Comparison of ENCODE assay signal across 9 cellular contexts in the genomic region with DNA sequence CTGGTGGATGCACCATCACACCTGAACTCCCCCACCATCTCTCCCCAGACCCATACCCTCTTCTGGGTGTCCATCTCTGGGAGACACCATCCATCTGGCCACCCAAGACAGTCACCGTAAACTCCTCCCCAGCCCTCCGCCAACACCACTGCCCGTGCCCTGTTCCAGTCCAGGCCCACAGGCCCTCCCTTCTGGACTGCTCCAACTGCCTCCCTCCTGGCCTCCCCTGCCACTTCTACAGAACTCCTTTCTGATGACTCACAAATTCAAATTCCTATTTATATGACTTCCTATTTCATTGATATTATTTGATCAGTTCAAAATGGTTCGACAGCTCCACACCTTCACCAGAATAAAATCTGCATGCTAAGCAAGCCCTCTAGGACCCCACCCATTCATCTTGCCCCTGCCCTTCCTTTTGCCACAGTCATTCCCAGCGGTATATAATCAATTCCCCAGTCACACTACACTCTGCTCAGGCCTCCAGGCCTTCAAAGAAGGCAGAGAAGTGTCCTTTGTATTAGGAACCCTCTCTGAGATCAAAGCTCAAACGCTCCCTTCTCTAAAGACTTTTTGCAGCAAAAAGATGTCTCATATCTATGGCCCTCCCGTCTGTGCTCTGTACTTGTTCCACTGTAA. TPM values are rescaled to one million over a fixed set of nuclear protein-coding genes. Genes with fewer than 3 reads are reported as not detected.
A peak's percentile ranks its signal among the peaks of the same experiment; 100 is the strongest.
DNase-seq lines count a peak whose midpoint lies in the region; ATAC-seq and TF ChIP-seq lines count a peak whose summit lies in the region.
"Had no signal": no experiment of that assay in that cellular context is flagged by ENCODE, and none has a peak within 500 bp of the region (broad histone marks: within the 10 kb centered on the region; RNA-seq: fewer than 3 reads in every experiment).

No MANE protein-coding gene starts in this region.

- no peaks in the 10 kb centered on the region for H3K27me3 Mint-ChIP-seq in neural crest cell (ENCODE audit: low read depth)

- H3K4me1 Mint-ChIP-seq in neural crest cell = peaks cover 46% of the 10 kb centered on the region

- TF ChIP-seq POLR2A in lower leg skin (IDR thresholded peaks at IDR 0.05) = no peak

- H3K27me3 ChIP-seq in dorsolateral prefrontal cortex = no peaks in the 10 kb centered on the region

- intact Hi-C loops in dorsolateral prefrontal cortex (cut with DNase I) = no loop called here
- intact Hi-C loops in lower leg skin (cut with DNase I; ENCODE audit: low total_unique reads) = no loop called here

- WGBS in lower leg skin, 2 donors = 59 to 63% methylated on average over 7 of the region's 7 CpGs

- H3K27ac ChIP-seq in dorsolateral prefrontal cortex = peak overlapping the region in 48 of 59 donors; percentile 6 to 91 (median 60)

- TF ChIP-seq CTCF in dorsolateral prefrontal cortex (IDR thresholded peaks at IDR 0.05 in 54 of 56, conservative IDR thresholded peaks at IDR 0.05 in 2 of 56; ENCODE audit: low read depth in 1 of 56, partially characterized antibody in 56 of 56) (no peak), neural crest cell (conservative IDR thresholded peaks at IDR 0.05) (no peak), lower leg skin (IDR thresholded peaks at IDR 0.05) (no peak)

- H3K36me3 Mint-ChIP-seq in neural crest cell (ENCODE audit: low read depth) = no peaks in the 10 kb centered on the region

- no peaks in the 10 kb centered on the region for H3K9me3 Mint-ChIP-seq in neural crest cell

- peak overlapping the region; percentile 22 for H3K27ac Mint-ChIP-seq in neural crest cell (ENCODE audit: unreplicated experiment)

- ATAC-seq in HG03025 (IDR thresholded peaks at IDR 0.05; ENCODE audit: low FRiP score, unreplicated experiment) = no peak

- H3K4me3 ChIP-seq in dorsolateral prefrontal cortex = no peak overlapping the region
- no peak overlapping the region for H3K4me3 ChIP-seq in lower leg skin (ENCODE audit: low read depth, poor library complexity, severe bottlenecking)

- H3K4me3 Mint-ChIP-seq in neural crest cell = peak overlapping the region; percentile 6

- peak; percentile 45 for DNase-seq in AG20443 (ENCODE audit: low spot score)
- DNase-seq in NCI-H226 = peak; percentile 8
- no peak for DNase-seq in dorsolateral prefrontal cortex
- no peak for DNase-seq in neural crest cell (ENCODE audit: low read depth, low spot score)
- no peak for DNase-seq in lower leg skin (ENCODE audit: low spot score in 2 of 2)
- DNase-seq in activated CD8-positive, alpha-beta memory T cell treated with anti-CD3 and anti-CD28 coated beads, Interleukin-2, amount 50 U/mL, for 48 hours = no peak
- no peak for DNase-seq in HuH-7 (ENCODE audit: low spot score)
- DNase-seq: NCI-H748 treated with DMSO at 0.1 percent for 48 hours had no signal

RNA-seq across cellular contexts. Expression of gene MYH9, which starts 29.1 kb away (rescaled TPM):
- 100 to 1,000 TPM in 119 of 120 experiments, 10 to 100 TPM in 1; 95.7 to 282 (median 162) TPM for total RNA-seq in dorsolateral prefrontal cortex
- total RNA-seq in neural crest cell = 160 and 171 TPM in 2 replicates
- 100 to 1,000 TPM; 258 to 335 (median 307) TPM for total RNA-seq in lower leg skin

Comparison
In these comparisons a context has a peak if more than half of its experiments do, and no peak if none do; other contexts are left out.
1. DNase-seq: peak in AG20443 (single experiment) and NCI-H226 (single experiment); none in dorsolateral prefrontal cortex (0 of 10), neural crest cell (single experiment), lower leg skin (0 of 2), activated CD8-positive, alpha-beta memory T cell treated with anti-CD3 and anti-CD28 coated beads, Interleukin-2, amount 50 U/mL, for 48 hours (single experiment) and HuH-7 (single experiment).